In genomic region chr5:116068028-116068632, GRCh38 we compare ENCODE assay signal across 8 cellular contexts.
DNase-seq lines count a peak whose midpoint lies in the region; ATAC-seq and TF ChIP-seq lines count a peak whose summit lies in the region.

No MANE protein-coding gene starts in this region.

- peak overlapping the region; percentile 36; the same call in 1 of the 2 replicates for H2AFZ ChIP-seq in Loucy (ENCODE audit: low read length)

- H3K9ac ChIP-seq in Loucy (ENCODE audit: low read depth, low read length, poor library complexity, severe bottlenecking): no peak overlapping the region

- no peaks in the 10 kb centered on the region for H4K20me1 ChIP-seq in Loucy (ENCODE audit: insufficient read depth, low read length, poor library complexity, severe bottlenecking)

- H3K4me3 ChIP-seq in Loucy (ENCODE audit: low read length, poor library complexity, severe bottlenecking) (no peak overlapping the region), WI38 (ENCODE audit: low read depth, low read length) (no peak overlapping the region)

- H3F3A ChIP-seq in Loucy (ENCODE audit: low read depth): no peaks in the 10 kb centered on the region

- DNase-seq in DMS79 treated with DMSO at 0.1 percent for 48 hours (lab: John Stamatoyannopoulos, UW) (peak; percentile 2), DMS79 (lab: John Stamatoyannopoulos, UW) (no peak), foreskin melanocyte (peak; percentile 41), retina (peak; percentile 24), T1000 (lab: John Stamatoyannopoulos, UW) (no peak)

- H3K4me1 ChIP-seq in Loucy (ENCODE audit: insufficient read depth, low read length, poor library complexity, severe bottlenecking): no peaks in the 10 kb centered on the region

- no peaks in the 10 kb centered on the region for H3K36me3 ChIP-seq in Loucy (ENCODE audit: insufficient read depth, low read length)

- H3K4me2 ChIP-seq in Loucy (ENCODE audit: low read depth, low read length, poor library complexity, severe bottlenecking): no peak overlapping the region

- no peaks in the 10 kb centered on the region for H3K27me3 ChIP-seq in Loucy (ENCODE audit: insufficient read depth, low read length, poor library complexity, severe bottlenecking)

- peak; percentile 46 for ATAC-seq in GM18517 (IDR thresholded peaks at IDR 0.05; ENCODE audit: unreplicated experiment)

- TF ChIP-seq CTCF in Loucy (conservative IDR thresholded peaks at IDR 0.05; ENCODE audit: low read length) (peak; percentile 74), WI38 (IDR thresholded peaks at IDR 0.05; ENCODE audit: low read depth, low read length) (peak; percentile 37; the same call in 1 of the 2 replicates)

- no peaks in the 10 kb centered on the region for H3K79me2 ChIP-seq in Loucy (ENCODE audit: insufficient read depth, low read length)

- no peaks in the 10 kb centered on the region for H3K9me2 ChIP-seq in Loucy (replicated peaks; ENCODE audit: low read depth, low read length)

- no peaks in the 10 kb centered on the region for H3K9me3 ChIP-seq in Loucy (ENCODE audit: insufficient read depth, low read depth, low read length)

Comparison
In these comparisons a context has a peak if more than half of its experiments do, and no peak if none do; other contexts are left out.
1. DNase-seq: peak in DMS79 treated with DMSO at 0.1 percent for 48 hours (single experiment), foreskin melanocyte (single experiment) and retina (single experiment); none in DMS79 (single experiment) and T1000 (single experiment).